Comparison of ENCODE assay signal across 14 cellular contexts in genomic region chr18:79509536-79509930, GRCh38.
DNase-seq lines count a peak whose midpoint lies in the region; ATAC-seq and TF ChIP-seq lines count a peak whose summit lies in the region.
"Had no signal": no experiment of that assay in that cellular context is flagged by ENCODE, and none has a peak within 500 bp of the region (broad histone marks: within the 10 kb centered on the region; RNA-seq: fewer than 3 reads in every experiment).

No MANE protein-coding gene starts in this region.

- CTCF ChIA-PET in mammary epithelial cell (lab: Charles Lee; ENCODE audit: low non-redundant PET) = no interaction called here
- CTCF ChIA-PET in OCI-LY7 (lab: Charles Lee; ENCODE audit: unreplicated experiment) = no interaction called here

- in situ Hi-C loops in mammary epithelial cell (cut with MboI; ENCODE audit: low sequenced_read_pairs in 2 of 2) = no loop called here

- BruUV-seq in mammary epithelial cell (replicated peaks; lab: Mats Ljungman, UMichigan) (no TSS peak), OCI-LY7 (replicated peaks; lab: Mats Ljungman, UMichigan) (no TSS peak)

- POLR2A ChIA-PET in OCI-LY7 (lab: Charles Lee) = no interaction called here

- H3K36me3 ChIP-seq in left ventricle myocardium inferior = peaks cover 7% of the 10 kb centered on the region
- H3K36me3 ChIP-seq in osteoblast (ENCODE audit: insufficient read depth, low read length) = no peaks in the 10 kb centered on the region
- H3K36me3 ChIP-seq in mammary epithelial cell (ENCODE audit: insufficient read depth, low read length) = no peaks in the 10 kb centered on the region
- peaks cover 16% of the 10 kb centered on the region for H3K36me3 ChIP-seq in OCI-LY7 (ENCODE audit: insufficient read depth, low read length)
- H3K36me3 ChIP-seq: right lobe of liver had no signal

- H3K9ac ChIP-seq in mammary epithelial cell (ENCODE audit: insufficient read depth, low read length) = no peak overlapping the region

- intact Hi-C loops in cardiac septum (cut with DNase I) = loop anchor here (2.0 kb wide), 1 partner anchor 113 kb away; no protein-coding TSS in a partner anchor
- intact Hi-C loops in left ventricle myocardium inferior (cut with micrococcal nuclease) = no loop called here
- intact Hi-C loops in mammary epithelial cell (cut with micrococcal nuclease) = no loop called here
- intact Hi-C loops in OCI-LY7 (cut with micrococcal nuclease; ENCODE audit: unreplicated experiment) = no loop called here

- peak; percentile 65 for DNase-seq in cardiac septum (ENCODE audit: low spot score)
- no peak for DNase-seq in left ventricle myocardium inferior
- peak; percentile 69 for DNase-seq in coronary artery (ENCODE audit: low spot score)
- peak; percentile 62 for DNase-seq in osteoblast (ENCODE audit: insufficient read length, low spot score, missing footprints)
- DNase-seq in mammary epithelial cell = no peak
- DNase-seq in cerebellar cortex (ENCODE audit: low spot score) = no peak
- DNase-seq in OCI-LY7 (ENCODE audit: low spot score) = no peak
- DNase-seq: caudate nucleus; effector CD8-positive, alpha-beta T cell; NCI-H1930; SIG-M5 had no signal

- ATAC-seq in GM18502 (IDR thresholded peaks at IDR 0.05; ENCODE audit: poor library complexity, unreplicated experiment) = no peak
- ATAC-seq: heart right ventricle, right lobe of liver had no signal

- H4K20me1 ChIP-seq in osteoblast (ENCODE audit: insufficient read depth, low read length) (no peaks in the 10 kb centered on the region), mammary epithelial cell (ENCODE audit: insufficient read depth, low read length) (no peaks in the 10 kb centered on the region), OCI-LY7 (ENCODE audit: insufficient read depth, low read length) (no peaks in the 10 kb centered on the region)

- no peaks in the 10 kb centered on the region for H3K9me2 ChIP-seq in OCI-LY7 (ENCODE audit: insufficient read depth, low read length)

- 100% methylated on average over 5 of the region's 8 CpGs for WGBS in mammary epithelial cell (ENCODE audit: low coverage, missing lambda C conversion rate)

- TF ChIP-seq CTCF in left ventricle myocardium inferior (IDR thresholded peaks at IDR 0.05; ENCODE audit: borderline replicate concordance) (no peak), coronary artery (IDR thresholded peaks at IDR 0.05) (no peak), osteoblast (IDR thresholded peaks at IDR 0.05; ENCODE audit: extremely low read depth, low read depth, low read length) (no peak), mammary epithelial cell (conservative IDR thresholded peaks at IDR 0.05 in 1 of 2, IDR thresholded peaks at IDR 0.05 in 1 of 2; ENCODE audit: extremely low read depth in 1 of 2, insufficient read depth in 1 of 2, low read depth in 1 of 2, low read length in 2 of 2) (no peak), OCI-LY7 (conservative IDR thresholded peaks at IDR 0.05; ENCODE audit: low read length) (no peak)

- H3K9me3 ChIP-seq in left ventricle myocardium inferior (replicated peaks) (no peaks in the 10 kb centered on the region), osteoblast (ENCODE audit: low read depth, low read length) (no peaks in the 10 kb centered on the region), mammary epithelial cell (replicated peaks; ENCODE audit: insufficient read depth, low read length) (peaks cover 20% of the 10 kb centered on the region), OCI-LY7 (ENCODE audit: low read length) (no peaks in the 10 kb centered on the region)
- H3K9me3 ChIP-seq: heart right ventricle, right lobe of liver had no signal

- H2AFZ ChIP-seq in osteoblast (ENCODE audit: low read length) (no peak overlapping the region), mammary epithelial cell (ENCODE audit: low read depth, low read length) (no peak overlapping the region), OCI-LY7 (ENCODE audit: low read length) (no peak overlapping the region)

- no peak overlapping the region for H3K27ac ChIP-seq in left ventricle myocardium inferior (replicated peaks)
- H3K27ac ChIP-seq in coronary artery = no peak overlapping the region
- H3K27ac ChIP-seq in osteoblast (ENCODE audit: low read depth, low read length) = no peak overlapping the region
- H3K27ac ChIP-seq in mammary epithelial cell (ENCODE audit: insufficient read depth, low read depth, low read length) = no peak overlapping the region
- H3K27ac ChIP-seq in OCI-LY7 (ENCODE audit: low read depth, low read length, poor library complexity, severe bottlenecking) = no peak overlapping the region
- H3K27ac ChIP-seq: right lobe of liver had no signal

- dilution Hi-C loops in mammary epithelial cell (cut with HindIII; ENCODE audit: low sequenced_read_pairs) = no loop called here

- H3K4me3 ChIP-seq in left ventricle myocardium inferior = no peak overlapping the region
- no peak overlapping the region for H3K4me3 ChIP-seq in coronary artery
- H3K4me3 ChIP-seq in osteoblast (ENCODE audit: insufficient read depth, low read length) = no peak overlapping the region
- no peak overlapping the region for H3K4me3 ChIP-seq in mammary epithelial cell (replicated peaks in 1 of 3; ENCODE audit: insufficient read depth in 1 of 3, low read depth in 2 of 3, low read length in 3 of 3)
- no peak overlapping the region for H3K4me3 ChIP-seq in OCI-LY7 (ENCODE audit: low read depth, low read length, poor library complexity, severe bottlenecking)
- H3K4me3 ChIP-seq: right lobe of liver had no signal

- no peak overlapping the region for H3K4me2 ChIP-seq in osteoblast (ENCODE audit: insufficient read depth, low read length)
- H3K4me2 ChIP-seq in mammary epithelial cell (ENCODE audit: insufficient read depth, low read depth, low read length) = no peak overlapping the region
- H3K4me2 ChIP-seq in OCI-LY7 (ENCODE audit: low read length) = no peak overlapping the region

- no peaks in the 10 kb centered on the region for H3K79me2 ChIP-seq in osteoblast (ENCODE audit: insufficient read depth, low read length)
- H3K79me2 ChIP-seq in mammary epithelial cell (ENCODE audit: insufficient read depth, low read length) = no peaks in the 10 kb centered on the region
- no peaks in the 10 kb centered on the region for H3K79me2 ChIP-seq in OCI-LY7 (ENCODE audit: insufficient read depth, low read depth, low read length)

- H3K4me1 ChIP-seq in left ventricle myocardium inferior (peaks cover 36% of the 10 kb centered on the region), osteoblast (ENCODE audit: insufficient read depth, low read length) (peaks cover 19% of the 10 kb centered on the region), mammary epithelial cell (ENCODE audit: insufficient read depth, low read length) (no peaks in the 10 kb centered on the region), OCI-LY7 (ENCODE audit: insufficient read depth, low read length, poor library complexity, severe bottlenecking) (peaks cover 11% of the 10 kb centered on the region)
- H3K4me1 ChIP-seq: right lobe of liver had no signal

- no peaks in the 10 kb centered on the region for H3K27me3 ChIP-seq in left ventricle myocardium inferior (ENCODE audit: low read depth)
- no peaks in the 10 kb centered on the region for H3K27me3 ChIP-seq in osteoblast (ENCODE audit: insufficient read depth, low read length)
- no peaks in the 10 kb centered on the region for H3K27me3 ChIP-seq in mammary epithelial cell (ENCODE audit: insufficient read depth, low read length)
- H3K27me3 ChIP-seq: heart right ventricle, right lobe of liver had no signal

Comparison
In these comparisons a context has a peak if more than half of its experiments do, and no peak if none do; other contexts are left out.
1. DNase-seq: peak in cardiac septum (single experiment), coronary artery (single experiment) and osteoblast (single experiment); none in left ventricle myocardium inferior (single experiment), mammary epithelial cell (single experiment), cerebellar cortex (single experiment) and OCI-LY7 (single experiment).